11 cellular contexts compared by ENCODE assay signal in the genomic region with DNA sequence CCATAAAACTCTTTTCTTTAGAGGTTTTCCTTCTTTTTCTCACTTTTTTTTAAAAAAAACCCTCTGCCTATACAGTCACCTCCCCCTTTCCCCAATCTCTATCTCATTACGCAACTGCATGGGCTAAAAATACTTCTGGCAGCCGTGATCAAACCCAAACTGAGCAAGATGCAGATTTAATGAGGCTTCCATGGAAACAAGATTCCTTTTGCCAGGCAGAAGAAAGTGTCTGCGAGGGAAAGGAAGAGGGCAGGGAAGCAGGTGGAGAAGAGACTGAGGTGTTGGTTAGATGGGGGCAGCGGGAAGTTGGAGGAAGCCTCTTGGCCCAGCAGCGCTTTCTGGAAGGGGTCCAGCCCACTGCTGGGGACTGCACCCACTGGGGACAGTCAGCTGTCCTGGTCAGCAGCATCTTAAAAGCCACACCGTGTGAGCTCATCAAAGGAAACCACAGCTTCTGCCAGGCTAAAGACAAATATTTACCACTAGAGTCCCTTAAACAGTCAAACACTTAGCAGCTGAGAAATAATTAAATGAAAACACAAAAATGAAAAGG.
DNase-seq lines count a peak whose midpoint lies in the region; ATAC-seq and TF ChIP-seq lines count a peak whose summit lies in the region.
"Had no signal": no experiment of that assay in that cellular context is flagged by ENCODE, and none has a peak within 500 bp of the region (broad histone marks: within the 10 kb centered on the region; RNA-seq: fewer than 3 reads in every experiment).

No MANE protein-coding gene starts in this region.

- no peak overlapping the region for H3K4me2 ChIP-seq in neuronal stem cell (ENCODE audit: insufficient read depth, low read length, poor library complexity, severe bottlenecking)
- H3K4me2 ChIP-seq: A549, SK-N-SH had no signal

- H3K9me3 ChIP-seq in neuronal stem cell (replicated peaks in 1 of 2; ENCODE audit: control insufficient read depth in 2 of 2, insufficient read depth in 1 of 2, low read depth in 1 of 2, low read length in 2 of 2): no peaks in the 10 kb centered on the region
- H3K9me3 ChIP-seq: A549, SK-N-SH had no signal

- DNase-seq in NCI-H1105 treated with DMSO at 0.1 percent for 48 hours (lab: John Stamatoyannopoulos, UW): peak; percentile 54
- DNase-seq in NCI-H1105 (lab: John Stamatoyannopoulos, UW): no peak
- DNase-seq in LHCN-M2 (ENCODE audit: low read depth): peak; percentile 57
- peak; percentile 2 for DNase-seq in choroid plexus epithelial cell (ENCODE audit: low read depth)
- DNase-seq in occipital lobe (lab: John Stamatoyannopoulos, UW): peak; percentile 40
- no peak for DNase-seq in amniotic stem cell (lab: John Stamatoyannopoulos, UW)
- DNase-seq in neuronal stem cell (ENCODE audit: low spot score): no peak
- DNase-seq: activated CD8-positive, alpha-beta T cell treated with anti-CD3 and anti-CD28 coated beads, Interleukin-2, amount 10 ng/mL, durations not matched to agents 7 days and 5 days; SK-N-SH had no signal

- H3K18ac ChIP-seq in neuronal stem cell (ENCODE audit: low read length): no peak overlapping the region

- no peak overlapping the region for H3K14ac ChIP-seq in neuronal stem cell (ENCODE audit: low read length)

- no peak overlapping the region for H3K27ac ChIP-seq in neuronal stem cell (replicated peaks; ENCODE audit: low read length)
- H3K27ac ChIP-seq: A549 had no signal

- no peak overlapping the region for H2BK5ac ChIP-seq in neuronal stem cell (ENCODE audit: low read length)

- no peak overlapping the region for H2BK12ac ChIP-seq in neuronal stem cell (ENCODE audit: low read length)

- no peak overlapping the region for H2AFZ ChIP-seq in neuronal stem cell (ENCODE audit: low read length)

- no peaks in the 10 kb centered on the region for H3K36me3 ChIP-seq in neuronal stem cell (replicated peaks in 1 of 2; ENCODE audit: control insufficient read depth in 2 of 2, insufficient read depth in 2 of 2, low read length in 2 of 2)

- WGBS in neuronal stem cell (ENCODE audit: extremely low coverage in 2 of 2, insufficient read length in 2 of 2, insufficient replicate concordance in 1 of 2), 2 donors: no CpG with 5 or more reads among the region's 6 CpGs

- no peaks in the 10 kb centered on the region for H3K79me1 ChIP-seq in neuronal stem cell (ENCODE audit: low read depth, low read length)

- H2BK15ac ChIP-seq in neuronal stem cell (ENCODE audit: low read length): no peak overlapping the region

- H3K27me3 ChIP-seq in neuronal stem cell (ENCODE audit: control insufficient read depth in 3 of 3, insufficient read depth in 3 of 3, low read depth in 1 of 3, low read length in 3 of 3): peaks cover 0 to 5% (median 0%) of the 10 kb centered on the region in 3 experiments

- H3K4ac ChIP-seq in neuronal stem cell (ENCODE audit: low read length): no peak overlapping the region

- H3K4me3 ChIP-seq in choroid plexus epithelial cell (ENCODE audit: low read depth, low read length) (no peak overlapping the region), neuronal stem cell (ENCODE audit: low read length in 2 of 2) (no peak overlapping the region)
- H3K4me3 ChIP-seq: A549 had no signal

- no peak overlapping the region for H3K23ac ChIP-seq in neuronal stem cell (ENCODE audit: low read depth, low read length, poor library complexity)

- no peak for TF ChIP-seq CTCF in choroid plexus epithelial cell (conservative IDR thresholded peaks at IDR 0.05; ENCODE audit: low read depth, low read length)

- no peak for ATAC-seq in HG02759 (IDR thresholded peaks at IDR 0.05; ENCODE audit: unreplicated experiment)
- ATAC-seq: A549; activated CD8-positive, alpha-beta T cell treated with anti-CD3 and anti-CD28 coated beads, Interleukin-2, amount 10 ng/mL, durations not matched to agents 7 days and 5 days had no signal

- H4K91ac ChIP-seq in neuronal stem cell (ENCODE audit: low read depth, low read length, poor library complexity): no peak overlapping the region

- H3K4me1 ChIP-seq in neuronal stem cell (ENCODE audit: control insufficient read depth in 2 of 2, insufficient read depth in 1 of 2, low read depth in 1 of 2, low read length in 2 of 2): no peaks in the 10 kb centered on the region
- H3K4me1 ChIP-seq: A549 had no signal

- H4K8ac ChIP-seq in neuronal stem cell (ENCODE audit: low read depth, low read length): no peak overlapping the region

- no peak overlapping the region for H3K9ac ChIP-seq in neuronal stem cell (ENCODE audit: low read depth, low read length, poor library complexity)
- H3K9ac ChIP-seq: SK-N-SH had no signal

- no peak overlapping the region for H2BK120ac ChIP-seq in neuronal stem cell (ENCODE audit: low read depth, low read length)

- no peak overlapping the region for H2AK5ac ChIP-seq in neuronal stem cell (ENCODE audit: low read depth, low read length)

Comparison
In these comparisons a context has a peak if more than half of its experiments do, and no peak if none do; other contexts are left out.
1. DNase-seq: peak in NCI-H1105 treated with DMSO at 0.1 percent for 48 hours (single experiment), LHCN-M2 (single experiment), choroid plexus epithelial cell (single experiment) and occipital lobe (single experiment); none in NCI-H1105 (single experiment), amniotic stem cell (single experiment) and neuronal stem cell (single experiment).